ENCODE assay signal across 24 cellular contexts in genomic region chr6:86535141-86535540, GRCh38.
"Had no signal": no experiment of that assay in that cellular context is flagged by ENCODE, and none has a peak within 500 bp of the region (broad histone marks: within the 10 kb centered on the region; RNA-seq: fewer than 3 reads in every experiment).

No MANE protein-coding gene starts in this region.

- H3K36me3 ChIP-seq: sigmoid colon, spleen, tibial artery, upper lobe of left lung had no signal

- H3K4me3 ChIP-seq: coronary artery, lung, psoas muscle, sigmoid colon, spleen, testis, tibial artery, upper lobe of left lung had no signal

- H3K9me3 ChIP-seq: psoas muscle, sigmoid colon, testis, tibial artery had no signal

- ATAC-seq: left lobe of liver; natural killer cell; psoas muscle; right cardiac atrium; stimulated activated memory B cell treated with anti-CD40 and anti-IgM and Interleukin-4, amounts not matched to agents 10 μg/mL and 1 μg/mL and 100 μg/mL, for 72 hours; stimulated activated naive CD8-positive, alpha-beta T cell treated with anti-CD3 and anti-CD28 coated beads, Interleukin-15, Interleukin-2, amounts not matched to agents 100 U/mL and 50 U/mL, for 24 hours had no signal

- FAIRE-seq: endometrium, frontal cortex, keratinocyte, urothelium cell line had no signal

- H3K4me1 ChIP-seq: psoas muscle, sigmoid colon, spleen, testis, tibial artery, upper lobe of left lung had no signal

- H3K27ac ChIP-seq: coronary artery, psoas muscle, sigmoid colon, spleen, testis, tibial artery, upper lobe of left lung had no signal

- DNase-seq: dermis blood vessel endothelial cell; effector memory CD4-positive, alpha-beta T cell; erythroblast; natural killer cell; nucleus accumbens; posterior cingulate gyrus; psoas muscle; right cardiac atrium; sigmoid colon; spleen; stimulated activated CD4-positive, alpha-beta T cell treated with anti-CD3 and anti-CD28 coated beads, Interleukin-4, amount 100 ng/mL, for 4 hours; stimulated activated naive CD8-positive, alpha-beta T cell treated with anti-CD3 and anti-CD28 coated beads, Interleukin-15, Interleukin-2, amounts not matched to agents 100 U/mL and 50 U/mL, for 24 hours; substantia nigra; testis; tibial artery; upper lobe of left lung had no signal

- H3K27me3 ChIP-seq: sigmoid colon, spleen, testis, tibial artery, upper lobe of left lung had no signal
